In the genomic region with DNA sequence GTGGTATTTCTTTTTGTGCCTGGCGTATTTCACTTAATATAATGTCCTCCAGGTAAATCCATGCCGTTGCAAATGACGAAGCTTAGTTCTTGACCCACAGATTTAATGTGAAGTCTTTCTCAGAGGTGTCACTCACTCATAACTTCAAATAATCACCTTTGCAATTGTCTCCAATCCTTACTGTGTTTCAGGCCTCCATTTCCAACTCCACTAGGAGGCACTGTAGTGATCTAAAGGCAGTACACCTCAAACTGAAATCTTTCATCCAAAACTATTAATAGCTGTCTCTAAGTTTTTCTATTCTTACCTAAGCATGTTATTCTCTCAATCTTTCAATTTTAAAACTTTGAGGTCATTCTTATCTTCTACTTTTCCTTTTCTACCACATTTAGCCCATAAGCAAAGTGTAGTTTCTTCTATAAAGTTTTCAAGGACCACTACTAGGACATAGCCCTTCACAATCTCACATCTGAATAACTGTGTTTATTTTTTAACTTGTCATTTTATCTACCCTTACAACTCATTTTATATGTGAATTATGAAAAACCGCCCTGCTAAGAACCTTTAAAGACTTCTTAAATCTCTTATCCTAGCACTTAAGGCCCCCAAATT, we compare ENCODE assay signal across 8 cellular contexts. TPM values are rescaled to one million over a fixed set of nuclear protein-coding genes. Genes with fewer than 3 reads are reported as not detected.
DNase-seq lines count a peak whose midpoint lies in the region; ATAC-seq and TF ChIP-seq lines count a peak whose summit lies in the region.

No MANE protein-coding gene starts in this region.

- H3K4me3 Mint-ChIP-seq in chondrocyte (ENCODE audit: unreplicated experiment) (no peak overlapping the region), neural crest cell (no peak overlapping the region)

- peaks cover 53% of the 10 kb centered on the region for H3K27me3 Mint-ChIP-seq in chondrocyte (ENCODE audit: low read depth)
- H3K27me3 Mint-ChIP-seq in neural crest cell (ENCODE audit: low read depth) = peaks cover 50% of the 10 kb centered on the region

- H3K36me3 ChIP-seq in heart right ventricle (no peaks in the 10 kb centered on the region), MG63 (no peaks in the 10 kb centered on the region)

- no peak for TF ChIP-seq POLR2A in NB4 (IDR thresholded peaks at IDR 0.05; ENCODE audit: extremely low read depth, insufficient read length)

- intact Hi-C loops in heart right ventricle (cut with DNase I) = loop anchor here in 1 of 10 donors (10.0 kb wide), 1 partner anchor 179 kb away; no protein-coding TSS in a partner anchor
- intact Hi-C loops in Right ventricle myocardium inferior (cut with DNase I) = no loop called here

- H3K36me3 Mint-ChIP-seq in chondrocyte (ENCODE audit: low read depth) (no peaks in the 10 kb centered on the region), neural crest cell (ENCODE audit: low read depth) (no peaks in the 10 kb centered on the region)

- H3K9me3 Mint-ChIP-seq in chondrocyte (ENCODE audit: low read depth) (no peaks in the 10 kb centered on the region), neural crest cell (no peaks in the 10 kb centered on the region)

- peaks cover 0 to 3% (median 0%) of the 10 kb centered on the region in 9 donors for H3K4me1 ChIP-seq in heart right ventricle

- TF ChIP-seq CTCF in heart right ventricle (IDR thresholded peaks at IDR 0.05) = peak; percentile 22 to 69 (median 56)
- TF ChIP-seq CTCF in NB4 (IDR thresholded peaks at IDR 0.05; ENCODE audit: low read depth, low read length) = peak; percentile 77
- peak; percentile 83 for TF ChIP-seq CTCF in chondrocyte (IDR thresholded peaks at IDR 0.05)
- TF ChIP-seq CTCF in neural crest cell (conservative IDR thresholded peaks at IDR 0.05) = peak; percentile 67

- H3K27me3 ChIP-seq in heart right ventricle = peaks cover 0 to 12% (median 3%) of the 10 kb centered on the region in 7 donors
- H3K27me3 ChIP-seq in MG63 = no peaks in the 10 kb centered on the region

- ATAC-seq in heart right ventricle (no peak), Right ventricle myocardium inferior (no peak), HG03432 (IDR thresholded peaks at IDR 0.05; ENCODE audit: unreplicated experiment) (no peak)

- WGBS in heart right ventricle, 2 donors = 78 to 83% methylated on average over 4 of the region's 4 CpGs

- H3K4me1 Mint-ChIP-seq in chondrocyte (ENCODE audit: low read depth) = no peaks in the 10 kb centered on the region
- H3K4me1 Mint-ChIP-seq in neural crest cell = no peaks in the 10 kb centered on the region

- H3K4me3 ChIP-seq in heart right ventricle (no peak overlapping the region), NB4 (ENCODE audit: low read depth, low read length) (no peak overlapping the region), MG63 (no peak overlapping the region)

- no peak overlapping the region for H3K27ac ChIP-seq in heart right ventricle

- DNase-seq in heart right ventricle = no peak
- DNase-seq in Right ventricle myocardium inferior (ENCODE audit: missing footprints) = no peak
- DNase-seq in NB4 (ENCODE audit: low read depth) = peak; percentile 42
- no peak for DNase-seq in chondrocyte (ENCODE audit: low spot score)
- DNase-seq in neural crest cell (ENCODE audit: low read depth, low spot score) = no peak
- DNase-seq in activated CD4-positive, CD25-positive, alpha-beta regulatory T cell treated with anti-CD3 and anti-CD28 coated beads, Interleukin-2, amount 50 U/mL, for 72 hours = no peak
- no peak for DNase-seq in MG63

- H3K9me3 ChIP-seq in heart right ventricle = no peaks in the 10 kb centered on the region
- H3K9me3 ChIP-seq in MG63 = no peaks in the 10 kb centered on the region

- H3K27ac Mint-ChIP-seq in chondrocyte (ENCODE audit: unreplicated experiment) (no peak overlapping the region), neural crest cell (ENCODE audit: unreplicated experiment) (no peak overlapping the region)

RNA-seq across cellular contexts. Expression of gene FBXO34, which starts 25.5 kb away (rescaled TPM):
- total RNA-seq in heart right ventricle (10 to 100 TPM; 16.9 to 26.2 (median 21.2) TPM), Right ventricle myocardium inferior (24.5 TPM), chondrocyte (16.2 to 18.9 TPM (median 18.2 TPM) in 3 replicates), neural crest cell (17.1 and 17.2 TPM in 2 replicates)
- 10 to 100 TPM in 1 of 2 donors, 1 to 10 TPM in 1; 8.9 to 12.0 TPM for polyA plus RNA-seq in heart right ventricle
- total RNA-seq in MG63 (2014; rRNA removed; shearing (Covaris generic); ENCODE audit: low replicate concordance) = 12.9 and 28.0 TPM in 2 replicates

RNA-seq across cellular contexts. Expression of gene DLGAP5, which starts 54.4 kb away (rescaled TPM):
- 1 to 10 TPM in 1 of 10 donors, under 1 TPM in 4, not detected in 5; 0.07 to 5.1 (median 0.49) TPM for total RNA-seq in heart right ventricle
- under 1 TPM; 0.07 to 0.22 TPM for polyA plus RNA-seq in heart right ventricle
- 0.51 TPM for total RNA-seq in Right ventricle myocardium inferior
- total RNA-seq in chondrocyte = 3.6 to 9.4 TPM (median 8.8 TPM) in 3 replicates
- 89.6 and 91.9 TPM in 2 replicates for total RNA-seq in neural crest cell
- total RNA-seq in MG63 (2014; rRNA removed; shearing (Covaris generic); ENCODE audit: low replicate concordance) = 27.6 and 41.4 TPM in 2 replicates
